13 cellular contexts compared by ENCODE assay signal in genomic region chr10:110376021-110376773, GRCh38.
DNase-seq lines count a peak whose midpoint lies in the region; ATAC-seq and TF ChIP-seq lines count a peak whose summit lies in the region.
"Had no signal": no experiment of that assay in that cellular context is flagged by ENCODE, and none has a peak within 500 bp of the region (broad histone marks: within the 10 kb centered on the region; RNA-seq: fewer than 3 reads in every experiment).

No MANE protein-coding gene starts in this region.

- no peaks in the 10 kb centered on the region for H3K36me3 ChIP-seq in liver (ENCODE audit: control insufficient read depth in 4 of 4, insufficient read depth in 3 of 4, low read depth in 1 of 4, low read length in 3 of 4)
- H3K36me3 ChIP-seq: colonic mucosa, prostate gland had no signal

- H3K4me1 ChIP-seq in liver (ENCODE audit: control insufficient read depth in 4 of 4, insufficient read depth in 4 of 4, low read length in 3 of 4): no peaks in the 10 kb centered on the region
- H3K4me1 ChIP-seq: colonic mucosa, prostate gland had no signal

- no peaks in the 10 kb centered on the region for H3K27me3 ChIP-seq in liver (ENCODE audit: control insufficient read depth in 4 of 4, insufficient read depth in 4 of 4, low read length in 3 of 4)
- H3K27me3 ChIP-seq: colonic mucosa had no signal

- H3K36me3 Mint-ChIP-seq in stimulated activated effector memory CD8-positive, alpha-beta T cell treated with anti-CD3 and anti-CD28 coated beads, Interleukin-12 subunit alpha, Interleukin-12 subunit beta, amount 100 ng/mL, for 72 hours: no peaks in the 10 kb centered on the region
- H3K36me3 Mint-ChIP-seq: T-cell had no signal

- H3K9ac ChIP-seq in liver (ENCODE audit: low read depth in 1 of 2, low read length in 2 of 2): no peak overlapping the region

- no peak overlapping the region for H3K4me3 ChIP-seq in liver (ENCODE audit: low read depth in 1 of 3, low read length in 3 of 3)
- H3K4me3 ChIP-seq: colonic mucosa, prostate gland had no signal

- H3K4me1 Mint-ChIP-seq in stimulated activated effector memory CD8-positive, alpha-beta T cell treated with anti-CD3 and anti-CD28 coated beads, Interleukin-12 subunit alpha, Interleukin-12 subunit beta, amount 100 ng/mL, for 72 hours: peaks cover 49% of the 10 kb centered on the region

- no peak overlapping the region for H3K4me3 Mint-ChIP-seq in stimulated activated effector memory CD8-positive, alpha-beta T cell treated with anti-CD3 and anti-CD28 coated beads, Interleukin-12 subunit alpha, Interleukin-12 subunit beta, amount 100 ng/mL, for 72 hours
- H3K4me3 Mint-ChIP-seq: activated CD4-positive, alpha-beta memory T cell treated with anti-CD3 and anti-CD28 coated beads, Interleukin-2, amount 10 ng/mL, durations not matched to agents 7 days and 5 days; T-cell had no signal

- H3K27ac Mint-ChIP-seq in stimulated activated effector memory CD8-positive, alpha-beta T cell treated with anti-CD3 and anti-CD28 coated beads, Interleukin-12 subunit alpha, Interleukin-12 subunit beta, amount 100 ng/mL, for 72 hours: peak overlapping the region; percentile 83
- H3K27ac Mint-ChIP-seq: activated CD4-positive, alpha-beta memory T cell treated with anti-CD3 and anti-CD28 coated beads, Interleukin-2, amount 10 ng/mL, durations not matched to agents 7 days and 5 days; T-cell had no signal

- H3K9me3 ChIP-seq in liver (ENCODE audit: control insufficient read depth in 4 of 4, low read length in 3 of 4): no peaks in the 10 kb centered on the region
- H3K9me3 ChIP-seq: colonic mucosa, prostate gland had no signal

- WGBS in liver: 72% methylated on average over 21 of the region's 21 CpGs

- DNase-seq in M059J (ENCODE audit: low read depth): peak; percentile 30
- DNase-seq in dermis microvascular lymphatic vessel endothelial cell (ENCODE audit: low read depth in 2 of 2): peak; percentile 75 to 80
- DNase-seq in stimulated activated effector memory CD8-positive, alpha-beta T cell treated with anti-CD3 and anti-CD28 coated beads, Interleukin-12 subunit alpha, Interleukin-12 subunit beta, amount 100 ng/mL, for 72 hours (ENCODE audit: low spot score in 2 of 2): no peak
- DNase-seq in C1 segment of cervical spinal cord (lab: John Stamatoyannopoulos, UW): no peak
- DNase-seq in HK-2 (ENCODE audit: unreplicated experiment): no peak
- DNase-seq: activated CD4-positive, alpha-beta memory T cell treated with anti-CD3 and anti-CD28 coated beads, Interleukin-2, amount 10 ng/mL, durations not matched to agents 7 days and 5 days; colonic mucosa; NCI-H2029 treated with DMSO at 0.1 percent for 48 hours; NK-92 treated with Interleukin-12 subunit alpha and Interleukin-12 subunit beta, amount 100 ng/mL, for 24 hours; T-cell had no signal

- TF ChIP-seq CTCF in liver (IDR thresholded peaks at IDR 0.05; ENCODE audit: low read depth, low read length, missing input control): no peak

- no peaks in the 10 kb centered on the region for H3K9me3 Mint-ChIP-seq in stimulated activated effector memory CD8-positive, alpha-beta T cell treated with anti-CD3 and anti-CD28 coated beads, Interleukin-12 subunit alpha, Interleukin-12 subunit beta, amount 100 ng/mL, for 72 hours
- H3K9me3 Mint-ChIP-seq: activated CD4-positive, alpha-beta memory T cell treated with anti-CD3 and anti-CD28 coated beads, Interleukin-2, amount 10 ng/mL, durations not matched to agents 7 days and 5 days; T-cell had no signal

- TF ChIP-seq RAD21 in liver (IDR thresholded peaks at IDR 0.05): peak in 1 of 2 donors; percentile 19

- H3K27ac ChIP-seq in liver (ENCODE audit: low read depth in 1 of 2, low read length in 2 of 2): peak overlapping the region; percentile 45 to 52
- H3K27ac ChIP-seq: colonic mucosa, prostate gland had no signal

- no peak for ATAC-seq in stimulated activated effector memory CD8-positive, alpha-beta T cell treated with anti-CD3 and anti-CD28 coated beads, Interleukin-12 subunit alpha, Interleukin-12 subunit beta, amount 100 ng/mL, for 72 hours
- ATAC-seq in HG03342 (IDR thresholded peaks at IDR 0.05; ENCODE audit: unreplicated experiment): no peak
- ATAC-seq: T-cell had no signal

TF ChIP-seq in liver, 16 proteins besides CTCF, POLR2A, EP300 and RAD21:
- TF ChIP-seq RXRA (IDR thresholded peaks at IDR 0.05): peak; percentile 82 to 86
- no peak for TF ChIP-seq HNF4G (IDR thresholded peaks at IDR 0.05)
- peak in 1 of 2 donors; percentile 15 for TF ChIP-seq GABPA (IDR thresholded peaks at IDR 0.05 in 1 of 2, conservative IDR thresholded peaks at IDR 0.05 in 1 of 2)
- TF ChIP-seq NR2F2 (IDR thresholded peaks at IDR 0.05): peak; percentile 100
- TF ChIP-seq ZBTB33 (IDR thresholded peaks at IDR 0.05): no peak
- TF ChIP-seq SP1 (IDR thresholded peaks at IDR 0.05): peak; percentile 75
- TF ChIP-seq MAX (IDR thresholded peaks at IDR 0.05): peak; percentile 68

Comparison
In these comparisons a context has a peak if more than half of its experiments do, and no peak if none do; other contexts are left out.
1. DNase-seq: peak in M059J (single experiment) and dermis microvascular lymphatic vessel endothelial cell (2 of 2); none in stimulated activated effector memory CD8-positive, alpha-beta T cell treated with anti-CD3 and anti-CD28 coated beads, Interleukin-12 subunit alpha, Interleukin-12 subunit beta, amount 100 ng/mL, for 72 hours (0 of 2), C1 segment of cervical spinal cord (0 of 14) and HK-2 (single experiment).